ENCODE assay signal across 10 cellular contexts in the genomic region with DNA sequence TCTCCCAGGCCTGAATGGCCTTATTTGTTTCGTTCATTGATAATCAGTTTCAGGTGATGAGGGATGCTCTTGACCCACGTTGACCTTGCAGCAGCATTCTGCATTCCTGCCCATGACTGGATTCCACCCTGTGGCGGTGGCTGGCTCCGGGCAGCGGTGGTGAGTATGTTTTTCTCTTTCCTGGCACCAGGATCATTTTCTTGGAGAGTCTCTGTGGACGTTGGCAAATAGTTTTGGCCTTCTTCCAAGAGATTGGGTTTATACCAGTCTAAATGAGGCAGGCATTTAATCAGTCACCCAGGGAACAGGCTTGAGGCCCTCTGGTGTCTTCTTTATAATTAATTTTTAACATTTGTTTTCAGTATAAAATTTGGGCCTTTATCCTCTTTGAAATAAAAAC.
DNase-seq lines count a peak whose midpoint lies in the region; ATAC-seq, FAIRE-seq and TF ChIP-seq lines count a peak whose summit lies in the region.
"Had no signal": no experiment of that assay in that cellular context is flagged by ENCODE, and none has a peak within 500 bp of the region (broad histone marks: within the 10 kb centered on the region; RNA-seq: fewer than 3 reads in every experiment).

No MANE protein-coding gene starts in this region.

- peaks cover 0 to 8% of the 10 kb centered on the region in 2 donors for H3K27me3 ChIP-seq in uterus

- ATAC-seq in SK-N-SH treated with all-trans-retinoic acid at 6 μM for 48 hours: peak; percentile 91
- ATAC-seq in left cardiac atrium: peak; percentile 95
- ATAC-seq: naive thymus-derived CD4-positive, alpha-beta T cell had no signal

- DNase-seq in NCI-H82 (lab: John Stamatoyannopoulos, UW) (peak; percentile 51), NCI-H82 treated with DMSO at 0.1 percent for 48 hours (lab: John Stamatoyannopoulos, UW; ENCODE audit: unreplicated experiment) (no peak), left cardiac atrium (peak; percentile 48), urothelium cell line (ENCODE audit: low spot score) (peak; percentile 35), GM03348 (ENCODE audit: low spot score) (no peak), uterus (no peak), OCI-M1 (lab: John Stamatoyannopoulos, UW) (no peak)
- DNase-seq: naive thymus-derived CD4-positive, alpha-beta T cell; NCI-H526 treated with DMSO at 0.1 percent for 48 hours had no signal

- H3K36me3 ChIP-seq in uterus: no peaks in the 10 kb centered on the region

- no peak for FAIRE-seq in urothelium cell line (lab: Jason Lieb, UNC)

- TF ChIP-seq POLR2A in uterus (IDR thresholded peaks at IDR 0.05): no peak

- intact Hi-C loops in left cardiac atrium (cut with DNase I) (no loop called here), uterus (cut with DNase I; ENCODE audit: low total_unique reads) (no loop called here)

- H3K27ac ChIP-seq in uterus: no peak overlapping the region

- no peak overlapping the region for H3K4me3 ChIP-seq in uterus

- no peak for TF ChIP-seq CTCF in uterus (IDR thresholded peaks at IDR 0.05)

- H3K9me3 ChIP-seq in uterus: no peaks in the 10 kb centered on the region

- no peaks in the 10 kb centered on the region for H3K4me1 ChIP-seq in uterus

TF ChIP-seq in SK-N-SH treated with all-trans-retinoic acid at 6 μM for 48 hours, 23 proteins besides CTCF, POLR2A, EP300 and RAD21:
- TF ChIP-seq, protein P1, sequence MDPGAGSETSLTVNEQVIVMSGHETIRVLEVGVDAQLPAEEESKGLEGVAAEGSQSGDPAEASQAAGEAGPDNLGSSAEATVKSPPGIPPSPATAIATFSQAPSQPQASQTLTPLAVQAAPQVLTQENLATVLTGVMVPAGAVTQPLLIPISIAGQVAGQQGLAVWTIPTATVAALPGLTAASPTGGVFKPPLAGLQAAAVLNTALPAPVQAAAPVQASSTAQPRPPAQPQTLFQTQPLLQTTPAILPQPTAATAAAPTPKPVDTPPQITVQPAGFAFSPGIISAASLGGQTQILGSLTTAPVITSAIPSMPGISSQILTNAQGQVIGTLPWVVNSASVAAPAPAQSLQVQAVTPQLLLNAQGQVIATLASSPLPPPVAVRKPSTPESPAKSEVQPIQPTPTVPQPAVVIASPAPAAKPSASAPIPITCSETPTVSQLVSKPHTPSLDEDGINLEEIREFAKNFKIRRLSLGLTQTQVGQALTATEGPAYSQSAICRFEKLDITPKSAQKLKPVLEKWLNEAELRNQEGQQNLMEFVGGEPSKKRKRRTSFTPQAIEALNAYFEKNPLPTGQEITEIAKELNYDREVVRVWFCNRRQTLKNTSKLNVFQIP (CRISPR knock-in tag; IDR thresholded peaks at IDR 0.05; ENCODE audit: borderline replicate concordance, low read depth): no peak
- no peak for TF ChIP-seq ZFP3 (CRISPR knock-in tag; IDR thresholded peaks at IDR 0.05)
- TF ChIP-seq ISL1 (CRISPR knock-in tag; IDR thresholded peaks at IDR 0.05): peak; percentile 44; the same call in 1 of the 2 replicates

Comparison
In these comparisons a context has a peak if more than half of its experiments do, and no peak if none do; other contexts are left out.
1. DNase-seq: peak in NCI-H82 (single experiment), left cardiac atrium (single experiment) and urothelium cell line (single experiment); none in NCI-H82 treated with DMSO at 0.1 percent for 48 hours (single experiment), GM03348 (single experiment), uterus (0 of 2) and OCI-M1 (single experiment).